Comparison of ENCODE assay signal across 9 cellular contexts in the genomic region with DNA sequence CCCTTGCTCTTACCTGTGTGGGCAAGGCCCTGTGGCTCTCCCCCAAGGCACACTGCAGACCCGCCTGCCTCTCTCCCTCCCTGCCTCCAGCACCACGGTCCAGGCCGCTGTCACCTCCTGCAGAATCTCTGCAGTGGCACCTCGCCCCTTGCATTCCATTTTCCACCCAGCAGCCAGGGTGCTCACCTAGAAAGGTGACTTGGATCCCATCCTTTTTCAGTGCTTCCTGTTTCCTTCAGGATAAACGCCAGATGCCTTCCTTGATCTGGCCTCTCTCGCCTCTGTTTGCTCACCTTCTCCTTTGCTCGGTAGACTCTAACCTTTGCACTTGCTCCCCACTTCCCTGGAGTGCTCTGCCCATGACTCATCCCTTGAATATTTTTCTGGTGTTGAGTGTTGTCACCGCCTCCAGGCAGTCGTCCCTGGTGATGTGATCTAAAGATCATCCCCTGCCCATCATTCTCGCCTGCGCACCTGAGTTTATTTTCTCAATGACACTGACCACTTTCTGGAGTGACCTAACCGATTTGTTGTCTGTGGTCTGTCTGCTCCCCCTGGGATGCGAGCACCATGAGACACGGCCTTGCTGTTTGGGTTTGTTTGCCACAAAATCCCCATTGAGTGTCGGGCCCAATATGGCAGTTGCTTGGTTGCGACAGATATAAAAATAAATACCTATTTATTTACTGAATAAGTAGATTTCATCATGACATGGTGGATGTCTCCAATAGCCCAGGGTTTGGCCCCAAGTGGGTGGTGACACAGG.
DNase-seq lines count a peak whose midpoint lies in the region; ATAC-seq and TF ChIP-seq lines count a peak whose summit lies in the region.
"Had no signal": no experiment of that assay in that cellular context is flagged by ENCODE, and none has a peak within 500 bp of the region (broad histone marks: within the 10 kb centered on the region; RNA-seq: fewer than 3 reads in every experiment).

No MANE protein-coding gene starts in this region.

- H4K12ac ChIP-seq in trophoblast cell (ENCODE audit: low read depth, low read length): no peak overlapping the region

- no peak overlapping the region for H2BK120ac ChIP-seq in trophoblast cell (ENCODE audit: insufficient read depth, low read length, poor library complexity)

- TF ChIP-seq EP300 in gastroesophageal sphincter (IDR thresholded peaks at IDR 0.05): no peak

- peak overlapping the region; percentile 2 for H3K4me2 ChIP-seq in trophoblast cell (ENCODE audit: low read length)

- no peak overlapping the region for H3K4ac ChIP-seq in trophoblast cell (ENCODE audit: low read depth, low read length)

- no CpG with 5 or more reads among the region's 16 CpGs for WGBS in trophoblast cell (ENCODE audit: extremely low coverage, insufficient coverage, insufficient read length)
- WGBS in gastroesophageal sphincter (ENCODE audit: low coverage in 1 of 2), 2 donors: 81 to 85% methylated on average over 15 to 16 of the region's 16 CpGs

- peak overlapping the region; percentile 0 for H3K18ac ChIP-seq in trophoblast cell (ENCODE audit: low read length)

- H3K79me2 ChIP-seq in trophoblast cell (ENCODE audit: control insufficient read depth, insufficient read depth, low read length, poor library complexity): no peaks in the 10 kb centered on the region

- peak; percentile 72 for DNase-seq in EL
- DNase-seq in LoVo (ENCODE audit: low spot score): peak; percentile 90
- peak; percentile 75 for DNase-seq in colonic mucosa
- DNase-seq in trophoblast cell: peak; percentile 50 to 72
- no peak for DNase-seq in central memory CD4-positive, alpha-beta T cell
- no peak for DNase-seq in anterior cingulate cortex (lab: John Stamatoyannopoulos, UW)
- DNase-seq: NCI-H526 had no signal

- no peak overlapping the region for H4K8ac ChIP-seq in trophoblast cell (ENCODE audit: low read depth, low read length)

- H3K27me3 ChIP-seq in colonic mucosa (no peaks in the 10 kb centered on the region), trophoblast cell (ENCODE audit: insufficient read depth, low read length) (no peaks in the 10 kb centered on the region), gastroesophageal sphincter (no peaks in the 10 kb centered on the region)

- no peak for TF ChIP-seq POLR2A in gastroesophageal sphincter (IDR thresholded peaks at IDR 0.05)

- H2AK5ac ChIP-seq in trophoblast cell (ENCODE audit: low read length): no peak overlapping the region

- H3K36me3 ChIP-seq in colonic mucosa (no peaks in the 10 kb centered on the region), trophoblast cell (ENCODE audit: control insufficient read depth in 1 of 2, insufficient read depth in 2 of 2, low read length in 2 of 2) (peaks cover 4 to 5% of the 10 kb centered on the region in 2 experiments), gastroesophageal sphincter (peaks cover 0 to 4% of the 10 kb centered on the region in 2 donors)

- peak overlapping the region; percentile 65 for H3K27ac ChIP-seq in colonic mucosa
- H3K27ac ChIP-seq in trophoblast cell (ENCODE audit: low read depth, low read length): peak overlapping the region; percentile 47
- H3K27ac ChIP-seq in gastroesophageal sphincter: no peak overlapping the region

- no peak overlapping the region for H2AFZ ChIP-seq in trophoblast cell (ENCODE audit: insufficient read depth, low read length, poor library complexity)

- H3K9me3 ChIP-seq in colonic mucosa: no peaks in the 10 kb centered on the region
- no peaks in the 10 kb centered on the region for H3K9me3 ChIP-seq in trophoblast cell (ENCODE audit: insufficient read depth, low read depth, low read length)
- H3K9me3 ChIP-seq in gastroesophageal sphincter: no peaks in the 10 kb centered on the region

- H2BK12ac ChIP-seq in trophoblast cell (ENCODE audit: low read length): peak overlapping the region; percentile 71

- peak overlapping the region; percentile 62 for H3K14ac ChIP-seq in trophoblast cell (ENCODE audit: low read length)

- TF ChIP-seq CTCF in colonic mucosa (IDR thresholded peaks at IDR 0.05): no peak
- TF ChIP-seq CTCF in gastroesophageal sphincter (IDR thresholded peaks at IDR 0.05): no peak

- peaks cover 12% of the 10 kb centered on the region for H3K79me1 ChIP-seq in trophoblast cell (ENCODE audit: low read length)

- intact Hi-C loops in colonic mucosa (cut with DNase I): no loop called here

- no peak overlapping the region for H3K9ac ChIP-seq in colonic mucosa (ENCODE audit: low read depth in 2 of 2, low read length in 2 of 2)
- no peak overlapping the region for H3K9ac ChIP-seq in trophoblast cell (ENCODE audit: low read length)

- H3K4me1 ChIP-seq in colonic mucosa (peaks cover 5% of the 10 kb centered on the region), trophoblast cell (ENCODE audit: control insufficient read depth in 1 of 2, insufficient read depth in 2 of 2, low read length in 2 of 2) (peaks cover 20% of the 10 kb centered on the region in 2 experiments), gastroesophageal sphincter (peaks cover 0 to 35% (median 20%) of the 10 kb centered on the region in 3 donors)

- ATAC-seq in gastroesophageal sphincter: no peak

- no peak overlapping the region for H2BK5ac ChIP-seq in trophoblast cell (ENCODE audit: low read depth, low read length, poor library complexity)

- peak overlapping the region; percentile 11 for H4K91ac ChIP-seq in trophoblast cell (ENCODE audit: low read depth, low read length)

- no peak overlapping the region for H3K23ac ChIP-seq in trophoblast cell (ENCODE audit: low read length)

- H3K4me3 ChIP-seq in colonic mucosa (no peak overlapping the region), trophoblast cell (ENCODE audit: low read depth, low read length) (no peak overlapping the region), gastroesophageal sphincter (no peak overlapping the region)
- H3K4me3 ChIP-seq: coronary artery had no signal

Comparison
In these comparisons a context has a peak if more than half of its experiments do, and no peak if none do; other contexts are left out.
1. DNase-seq: peak in EL (single experiment), LoVo (single experiment), colonic mucosa (single experiment) and trophoblast cell (2 of 2); none in central memory CD4-positive, alpha-beta T cell (single experiment) and anterior cingulate cortex (0 of 58).
2. H3K27ac ChIP-seq: peak in colonic mucosa (single experiment) and trophoblast cell (single experiment); none in gastroesophageal sphincter (0 of 4).